In the genomic region with DNA sequence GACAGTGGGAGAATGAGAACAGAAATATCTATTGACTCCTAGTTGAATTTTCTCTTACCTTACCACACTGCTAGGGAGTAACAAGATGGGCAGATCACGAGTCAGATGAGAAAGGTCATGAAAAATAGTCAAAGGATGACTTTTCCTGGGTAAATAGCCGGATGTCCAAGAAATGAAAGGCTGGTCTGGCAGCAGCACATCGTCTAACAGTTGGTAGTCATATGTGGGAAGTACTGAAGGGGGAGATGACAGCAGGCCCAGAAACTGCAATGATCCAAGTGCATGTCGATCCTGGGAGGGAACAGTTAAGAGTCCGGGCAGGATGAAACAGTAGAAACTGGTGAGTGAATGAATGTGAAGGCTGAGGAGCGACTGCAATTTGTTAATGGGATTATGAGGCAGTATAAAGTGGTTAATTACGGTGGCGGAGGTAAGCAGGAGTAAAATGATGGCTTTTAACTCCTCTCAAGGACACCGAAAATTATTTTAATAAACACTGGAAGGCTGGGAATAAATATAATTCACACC, we compare ENCODE assay signal across 8 cellular contexts. TPM values are rescaled to one million over a fixed set of nuclear protein-coding genes. Genes with fewer than 3 reads are reported as not detected.
DNase-seq lines count a peak whose midpoint lies in the region; ATAC-seq and TF ChIP-seq lines count a peak whose summit lies in the region.

No MANE protein-coding gene starts in this region.

- H3K9ac ChIP-seq in mesenchymal stem cell (ENCODE audit: low read length): peak overlapping the region; percentile 99

- H3K4me1 ChIP-seq in Caco-2 (peaks cover 26% of the 10 kb centered on the region), SJSA1 (replicated peaks) (peaks cover 21% of the 10 kb centered on the region), ectodermal cell (ENCODE audit: control insufficient read depth, insufficient read depth, low read length) (peaks cover 13% of the 10 kb centered on the region), mesenchymal stem cell (ENCODE audit: control insufficient read depth, insufficient read depth, low read depth, low read length) (peaks cover 2% of the 10 kb centered on the region), upper lobe of right lung (peaks cover 24% of the 10 kb centered on the region)

- peak overlapping the region in 1 of 2 experiments; percentile 84 for H3K4ac ChIP-seq in mesenchymal stem cell (ENCODE audit: low read depth in 1 of 2, low read length in 2 of 2)

- H3K27me3 Mint-ChIP-seq in Caco-2 (ENCODE audit: insufficient read depth, unreplicated experiment): no peaks in the 10 kb centered on the region

- H4K8ac ChIP-seq in mesenchymal stem cell (ENCODE audit: low read length): no peak overlapping the region

- no peak overlapping the region for H2BK12ac ChIP-seq in mesenchymal stem cell (ENCODE audit: low read length in 2 of 2)

- H2BK15ac ChIP-seq in mesenchymal stem cell (ENCODE audit: low read depth, poor library complexity, severe bottlenecking): no peak overlapping the region

- 44 to 53% methylated on average over 7 to 9 of the region's 9 CpGs for WGBS in ectodermal cell, 2 experiments
- WGBS in mesenchymal stem cell: 7% methylated on average over 6 of the region's 9 CpGs

- H2BK120ac ChIP-seq in mesenchymal stem cell (ENCODE audit: low read depth, low read length): peak overlapping the region; percentile 27

- H3K36me3 ChIP-seq in Caco-2 (ENCODE audit: control insufficient read depth, insufficient read depth, low read length) (no peaks in the 10 kb centered on the region), SJSA1 (peaks cover 3% of the 10 kb centered on the region; the same call in 1 of the 2 replicates), ectodermal cell (ENCODE audit: control insufficient read depth, insufficient read depth, low read length) (no peaks in the 10 kb centered on the region), mesenchymal stem cell (ENCODE audit: control insufficient read depth in 1 of 2, insufficient read depth in 2 of 2, low read depth in 1 of 2, low read length in 2 of 2) (peaks cover 0 to 2% of the 10 kb centered on the region in 2 experiments), upper lobe of right lung (no peaks in the 10 kb centered on the region)

- H3K14ac ChIP-seq in mesenchymal stem cell (ENCODE audit: low read length in 2 of 2): peak overlapping the region in 1 of 2 experiments; percentile 28

- no peak for TF ChIP-seq CTCF in Caco-2 (IDR thresholded peaks at IDR 0.05; ENCODE audit: insufficient read depth in 1 of 2, low read depth in 1 of 2, low read length in 1 of 2, severe bottlenecking in 1 of 2, unreplicated experiment in 1 of 2)
- TF ChIP-seq CTCF in upper lobe of right lung (IDR thresholded peaks at IDR 0.05): no peak
- no peak for TF ChIP-seq CTCF in GM13977 (IDR thresholded peaks at IDR 0.05; ENCODE audit: extremely low read depth, insufficient read depth, missing control alignments)

- no peak overlapping the region for H3K23ac ChIP-seq in mesenchymal stem cell (ENCODE audit: low read length in 2 of 2)

- H3K9me3 Mint-ChIP-seq in Caco-2 (ENCODE audit: unreplicated experiment): no peaks in the 10 kb centered on the region

- peak overlapping the region; percentile 7 for H4K91ac ChIP-seq in mesenchymal stem cell (ENCODE audit: low read length)

- H2AFZ ChIP-seq in mesenchymal stem cell (ENCODE audit: low read depth, low read length): no peak overlapping the region

- H2AK5ac ChIP-seq in mesenchymal stem cell (ENCODE audit: low read length, severe bottlenecking): no peak overlapping the region

- H3K27ac ChIP-seq in SJSA1: peak overlapping the region; percentile 96
- peak overlapping the region; percentile 91 for H3K27ac ChIP-seq in ectodermal cell (ENCODE audit: insufficient read depth, low read depth, low read length, poor library complexity, severe bottlenecking)
- peak overlapping the region; percentile 95 for H3K27ac ChIP-seq in mesenchymal stem cell (ENCODE audit: low read length, poor library complexity, severe bottlenecking)
- peak overlapping the region; percentile 98 for H3K27ac ChIP-seq in upper lobe of right lung

- peak overlapping the region; percentile 80 for H3K4me3 ChIP-seq in Caco-2 (ENCODE audit: low read depth, low read length)
- peak overlapping the region; percentile 98 for H3K4me3 ChIP-seq in SJSA1
- H3K4me3 ChIP-seq in ectodermal cell (ENCODE audit: insufficient read depth, low read depth, low read length): peak overlapping the region; percentile 84
- peak overlapping the region in 1 of 2 experiments; percentile 93 for H3K4me3 ChIP-seq in mesenchymal stem cell (ENCODE audit: insufficient read depth in 1 of 2, low read depth in 1 of 2, low read length in 2 of 2)
- H3K4me3 ChIP-seq in upper lobe of right lung: peak overlapping the region; percentile 88

- peaks cover 30% of the 10 kb centered on the region for H3K4me1 Mint-ChIP-seq in Caco-2 (ENCODE audit: low read depth, unreplicated experiment)

- H2BK5ac ChIP-seq in mesenchymal stem cell (ENCODE audit: low read depth, low read length, poor library complexity, severe bottlenecking): no peak overlapping the region

- BruUV-seq in Caco-2 (replicated peaks; lab: Mats Ljungman, UMichigan): TSS peak; percentile 48

- no peaks in the 10 kb centered on the region for H3K9me3 ChIP-seq in Caco-2
- H3K9me3 ChIP-seq in SJSA1 (replicated peaks): no peaks in the 10 kb centered on the region
- H3K9me3 ChIP-seq in ectodermal cell (ENCODE audit: control insufficient read depth, low read length): no peaks in the 10 kb centered on the region
- H3K9me3 ChIP-seq in mesenchymal stem cell (ENCODE audit: control insufficient read depth, low read length): no peaks in the 10 kb centered on the region
- H3K9me3 ChIP-seq in upper lobe of right lung: no peaks in the 10 kb centered on the region

- intact Hi-C loops in Caco-2 (cut with micrococcal nuclease; ENCODE audit: unreplicated experiment) (loop anchor here (1.0 to 5.0 kb wide), 4 partner anchors 41 to 419 kb away; partner anchors contain the start of gene RAD52), upper lobe of right lung (cut with DNase I) (no loop called here)

- H3K36me3 Mint-ChIP-seq in Caco-2 (ENCODE audit: insufficient read depth, unreplicated experiment): peaks cover 22% of the 10 kb centered on the region

- CTCF ChIA-PET in Caco-2 (lab: Charles Lee): interaction anchor here (1.0 to 2.6 kb wide), 2 partner anchors 41 to 103 kb away, joined by 6 to 18 read pairs; partner anchors contain the start of gene RAD52

- H3K27me3 ChIP-seq in Caco-2 (replicated peaks; ENCODE audit: control insufficient read depth, insufficient read depth, low read length): no peaks in the 10 kb centered on the region
- no peaks in the 10 kb centered on the region for H3K27me3 ChIP-seq in SJSA1 (replicated peaks)
- no peaks in the 10 kb centered on the region for H3K27me3 ChIP-seq in ectodermal cell (ENCODE audit: control insufficient read depth, insufficient read depth, low read length, poor library complexity, severe bottlenecking)
- H3K27me3 ChIP-seq in mesenchymal stem cell (ENCODE audit: control insufficient read depth in 1 of 2, insufficient read depth in 1 of 2, low read length in 2 of 2): no peaks in the 10 kb centered on the region
- H3K27me3 ChIP-seq in upper lobe of right lung: no peaks in the 10 kb centered on the region

- POLR2A ChIA-PET in Caco-2 (lab: Charles Lee): interaction anchor here (0.6 to 2.8 kb wide), 2 partner anchors 41 to 506 kb away, joined by 4 to 19 read pairs; partner anchors contain the start of gene RAD52

- peak overlapping the region in 1 of 2 experiments; percentile 57 for H3K18ac ChIP-seq in mesenchymal stem cell (ENCODE audit: low read depth in 1 of 2, low read length in 2 of 2)

- in situ Hi-C loops in GM13977 (cut with MboI; ENCODE audit: low pct_unique_long_range_greater_than_20kb, low sequenced_read_pairs, unreplicated experiment): no loop called here

- peaks cover 16% of the 10 kb centered on the region for H3K79me1 ChIP-seq in mesenchymal stem cell (replicated peaks; ENCODE audit: low read length, poor library complexity, severe bottlenecking)

- peak overlapping the region; percentile 91 for H3K27ac Mint-ChIP-seq in Caco-2 (ENCODE audit: unreplicated experiment)

- ATAC-seq in upper lobe of right lung: no peak
- no peak for ATAC-seq in GM18909 (IDR thresholded peaks at IDR 0.05; ENCODE audit: poor library complexity, unreplicated experiment)

- peak overlapping the region; percentile 84 for H3K4me3 Mint-ChIP-seq in Caco-2 (ENCODE audit: unreplicated experiment)

- peak overlapping the region; percentile 95 for H3K4me2 ChIP-seq in mesenchymal stem cell (ENCODE audit: low read length, poor library complexity, severe bottlenecking)

- DNase-seq in Caco-2 (peak; percentile 32 to 55), HuH-7.5 (ENCODE audit: low spot score) (peak; percentile 65), SJSA1 (ENCODE audit: low read depth in 1 of 2, low spot score in 2 of 2) (peak; percentile 62 to 79), mesenchymal stem cell (peak; percentile 86), upper lobe of right lung (no peak), GM13977 (ENCODE audit: low spot score) (no peak)

RNA-seq across cellular contexts. Expression of gene ERC1, which starts 1.2 kb away (rescaled TPM):
- total RNA-seq in Caco-2 (2022) (88.4 and 111 TPM in 2 replicates), upper lobe of right lung (54.3 TPM)
- 19.7 and 27.6 TPM in 2 replicates for total RNA-seq in SJSA1 (2014; rRNA removed; shearing (Covaris generic))
- polyA plus RNA-seq in ectodermal cell (2013, experiment 1 of 4): 21.0 TPM
- 25.5 TPM for polyA plus RNA-seq in ectodermal cell (2013, experiment 2 of 4)
- 14.7 TPM for polyA plus RNA-seq in ectodermal cell (2013, experiment 3 of 4)
- polyA plus RNA-seq in ectodermal cell (2013, experiment 4 of 4): 17.9 TPM
- 19.8 TPM for polyA plus RNA-seq in mesenchymal stem cell (2013, experiment 1 of 2)
- 17.9 TPM for polyA plus RNA-seq in mesenchymal stem cell (2013, experiment 2 of 2)

RNA-seq across cellular contexts. Expression of gene RAD52, which starts 40.3 kb away (rescaled TPM):
- total RNA-seq in Caco-2 (2022) (53.8 and 53.9 TPM in 2 replicates), upper lobe of right lung (13.3 TPM)
- 4.5 and 13.1 TPM in 2 replicates for total RNA-seq in SJSA1 (2014; rRNA removed; shearing (Covaris generic))
- 35.4 TPM for polyA plus RNA-seq in ectodermal cell (2013, experiment 1 of 4)
- polyA plus RNA-seq in ectodermal cell (2013, experiment 2 of 4): 26.7 TPM
- 25.8 TPM for polyA plus RNA-seq in ectodermal cell (2013, experiment 3 of 4)
- polyA plus RNA-seq in ectodermal cell (2013, experiment 4 of 4): 33.2 TPM
- 4.0 TPM for polyA plus RNA-seq in mesenchymal stem cell (2013, experiment 1 of 2)
- polyA plus RNA-seq in mesenchymal stem cell (2013, experiment 2 of 2): 4.5 TPM

Comparison
In these comparisons a context has a peak if more than half of its experiments do, and no peak if none do; other contexts are left out.
1. DNase-seq: peak in Caco-2 (2 of 2), HuH-7.5 (single experiment), SJSA1 (2 of 2) and mesenchymal stem cell (single experiment); none in upper lobe of right lung (single experiment) and GM13977 (single experiment).
2. Peak in every context shown above with its lines, with median percentiles within 50 percentile points of each other: H3K27ac ChIP-seq.